18 cellular contexts compared by ENCODE assay signal in genomic region chr20:7741866-7742265, GRCh38.
"Had no signal": no experiment of that assay in that cellular context is flagged by ENCODE, and none has a peak within 500 bp of the region (broad histone marks: within the 10 kb centered on the region; RNA-seq: fewer than 3 reads in every experiment).

No MANE protein-coding gene starts in this region.

- H3K27me3 ChIP-seq: esophagus squamous epithelium, gastroesophageal sphincter, thyroid gland had no signal

- DNase-seq: activated CD4-positive, alpha-beta T cell treated with anti-CD3 and anti-CD28 coated beads for 48 hours; activated CD4-positive, CD25-positive, alpha-beta regulatory T cell; activated CD8-positive, alpha-beta T cell treated with anti-CD3 and anti-CD28 coated beads for 36 hours; activated naive CD4-positive, alpha-beta T cell treated with Interleukin-2 at 50 U/mL for 16 hours; activated naive CD8-positive, alpha-beta T cell treated with anti-CD3 and anti-CD28 coated beads, Interleukin-2, amount 10 ng/mL, durations not matched to agents 7 days and 5 days; activated T-cell treated with anti-CD3 and anti-CD28 coated beads, Interleukin-2, amount 50 U/mL, for 24 hours; cortex of kidney; effector CD4-positive, alpha-beta T cell; esophagus squamous epithelium; islet precursor cell; lower lobe of right lung; nephron progenitor cell; nucleus accumbens; posterior cingulate gyrus; retina; stimulated activated naive CD4-positive, alpha-beta T cell treated with Interleukin-2 at 50 U/mL for 16 hours; thyroid gland had no signal

- H3K27ac ChIP-seq: esophagus squamous epithelium, gastroesophageal sphincter, lower lobe of right lung, thyroid gland had no signal

- H3K36me3 ChIP-seq: esophagus squamous epithelium, gastroesophageal sphincter, lower lobe of right lung, thyroid gland had no signal

- H3K9me3 ChIP-seq: gastroesophageal sphincter, thyroid gland had no signal

- H3K4me1 ChIP-seq: esophagus squamous epithelium, gastroesophageal sphincter, lower lobe of right lung, thyroid gland had no signal

- ATAC-seq: activated CD8-positive, alpha-beta T cell treated with anti-CD3 and anti-CD28 coated beads for 36 hours; gastroesophageal sphincter; lower lobe of right lung had no signal

- H3K4me3 ChIP-seq: esophagus squamous epithelium, gastroesophageal sphincter, lower lobe of right lung, thyroid gland had no signal
